In genomic region chr17:49516190-49516589, GRCh38 we compare ENCODE assay signal across 1 cellular context.
TF ChIP-seq lines count a peak whose summit lies in the region.

No MANE protein-coding gene starts in this region.

TF ChIP-seq in GM23338, 12 proteins besides CTCF, POLR2A, EP300 and RAD21:
- TF ChIP-seq, protein P1, sequence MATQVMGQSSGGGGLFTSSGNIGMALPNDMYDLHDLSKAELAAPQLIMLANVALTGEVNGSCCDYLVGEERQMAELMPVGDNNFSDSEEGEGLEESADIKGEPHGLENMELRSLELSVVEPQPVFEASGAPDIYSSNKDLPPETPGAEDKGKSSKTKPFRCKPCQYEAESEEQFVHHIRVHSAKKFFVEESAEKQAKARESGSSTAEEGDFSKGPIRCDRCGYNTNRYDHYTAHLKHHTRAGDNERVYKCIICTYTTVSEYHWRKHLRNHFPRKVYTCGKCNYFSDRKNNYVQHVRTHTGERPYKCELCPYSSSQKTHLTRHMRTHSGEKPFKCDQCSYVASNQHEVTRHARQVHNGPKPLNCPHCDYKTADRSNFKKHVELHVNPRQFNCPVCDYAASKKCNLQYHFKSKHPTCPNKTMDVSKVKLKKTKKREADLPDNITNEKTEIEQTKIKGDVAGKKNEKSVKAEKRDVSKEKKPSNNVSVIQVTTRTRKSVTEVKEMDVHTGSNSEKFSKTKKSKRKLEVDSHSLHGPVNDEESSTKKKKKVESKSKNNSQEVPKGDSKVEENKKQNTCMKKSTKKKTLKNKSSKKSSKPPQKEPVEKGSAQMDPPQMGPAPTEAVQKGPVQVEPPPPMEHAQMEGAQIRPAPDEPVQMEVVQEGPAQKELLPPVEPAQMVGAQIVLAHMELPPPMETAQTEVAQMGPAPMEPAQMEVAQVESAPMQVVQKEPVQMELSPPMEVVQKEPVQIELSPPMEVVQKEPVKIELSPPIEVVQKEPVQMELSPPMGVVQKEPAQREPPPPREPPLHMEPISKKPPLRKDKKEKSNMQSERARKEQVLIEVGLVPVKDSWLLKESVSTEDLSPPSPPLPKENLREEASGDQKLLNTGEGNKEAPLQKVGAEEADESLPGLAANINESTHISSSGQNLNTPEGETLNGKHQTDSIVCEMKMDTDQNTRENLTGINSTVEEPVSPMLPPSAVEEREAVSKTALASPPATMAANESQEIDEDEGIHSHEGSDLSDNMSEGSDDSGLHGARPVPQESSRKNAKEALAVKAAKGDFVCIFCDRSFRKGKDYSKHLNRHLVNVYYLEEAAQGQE (IDR thresholded peaks at IDR 0.05; ENCODE audit: unreplicated experiment), result no peak
- TF ChIP-seq NANOG (IDR thresholded peaks at IDR 0.05; ENCODE audit: borderline replicate concordance) (no peak), EZH2 (IDR thresholded peaks at IDR 0.05; ENCODE audit: low read depth, unreplicated experiment) (no peak), EZH2phosphoT487 (IDR thresholded peaks at IDR 0.05; ENCODE audit: unreplicated experiment) (no peak)
- TF ChIP-seq, protein P2, sequence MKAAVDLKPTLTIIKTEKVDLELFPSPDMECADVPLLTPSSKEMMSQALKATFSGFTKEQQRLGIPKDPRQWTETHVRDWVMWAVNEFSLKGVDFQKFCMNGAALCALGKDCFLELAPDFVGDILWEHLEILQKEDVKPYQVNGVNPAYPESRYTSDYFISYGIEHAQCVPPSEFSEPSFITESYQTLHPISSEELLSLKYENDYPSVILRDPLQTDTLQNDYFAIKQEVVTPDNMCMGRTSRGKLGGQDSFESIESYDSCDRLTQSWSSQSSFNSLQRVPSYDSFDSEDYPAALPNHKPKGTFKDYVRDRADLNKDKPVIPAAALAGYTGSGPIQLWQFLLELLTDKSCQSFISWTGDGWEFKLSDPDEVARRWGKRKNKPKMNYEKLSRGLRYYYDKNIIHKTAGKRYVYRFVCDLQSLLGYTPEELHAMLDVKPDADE (IDR thresholded peaks at IDR 0.05), result no peak
- TF ChIP-seq, protein P3, sequence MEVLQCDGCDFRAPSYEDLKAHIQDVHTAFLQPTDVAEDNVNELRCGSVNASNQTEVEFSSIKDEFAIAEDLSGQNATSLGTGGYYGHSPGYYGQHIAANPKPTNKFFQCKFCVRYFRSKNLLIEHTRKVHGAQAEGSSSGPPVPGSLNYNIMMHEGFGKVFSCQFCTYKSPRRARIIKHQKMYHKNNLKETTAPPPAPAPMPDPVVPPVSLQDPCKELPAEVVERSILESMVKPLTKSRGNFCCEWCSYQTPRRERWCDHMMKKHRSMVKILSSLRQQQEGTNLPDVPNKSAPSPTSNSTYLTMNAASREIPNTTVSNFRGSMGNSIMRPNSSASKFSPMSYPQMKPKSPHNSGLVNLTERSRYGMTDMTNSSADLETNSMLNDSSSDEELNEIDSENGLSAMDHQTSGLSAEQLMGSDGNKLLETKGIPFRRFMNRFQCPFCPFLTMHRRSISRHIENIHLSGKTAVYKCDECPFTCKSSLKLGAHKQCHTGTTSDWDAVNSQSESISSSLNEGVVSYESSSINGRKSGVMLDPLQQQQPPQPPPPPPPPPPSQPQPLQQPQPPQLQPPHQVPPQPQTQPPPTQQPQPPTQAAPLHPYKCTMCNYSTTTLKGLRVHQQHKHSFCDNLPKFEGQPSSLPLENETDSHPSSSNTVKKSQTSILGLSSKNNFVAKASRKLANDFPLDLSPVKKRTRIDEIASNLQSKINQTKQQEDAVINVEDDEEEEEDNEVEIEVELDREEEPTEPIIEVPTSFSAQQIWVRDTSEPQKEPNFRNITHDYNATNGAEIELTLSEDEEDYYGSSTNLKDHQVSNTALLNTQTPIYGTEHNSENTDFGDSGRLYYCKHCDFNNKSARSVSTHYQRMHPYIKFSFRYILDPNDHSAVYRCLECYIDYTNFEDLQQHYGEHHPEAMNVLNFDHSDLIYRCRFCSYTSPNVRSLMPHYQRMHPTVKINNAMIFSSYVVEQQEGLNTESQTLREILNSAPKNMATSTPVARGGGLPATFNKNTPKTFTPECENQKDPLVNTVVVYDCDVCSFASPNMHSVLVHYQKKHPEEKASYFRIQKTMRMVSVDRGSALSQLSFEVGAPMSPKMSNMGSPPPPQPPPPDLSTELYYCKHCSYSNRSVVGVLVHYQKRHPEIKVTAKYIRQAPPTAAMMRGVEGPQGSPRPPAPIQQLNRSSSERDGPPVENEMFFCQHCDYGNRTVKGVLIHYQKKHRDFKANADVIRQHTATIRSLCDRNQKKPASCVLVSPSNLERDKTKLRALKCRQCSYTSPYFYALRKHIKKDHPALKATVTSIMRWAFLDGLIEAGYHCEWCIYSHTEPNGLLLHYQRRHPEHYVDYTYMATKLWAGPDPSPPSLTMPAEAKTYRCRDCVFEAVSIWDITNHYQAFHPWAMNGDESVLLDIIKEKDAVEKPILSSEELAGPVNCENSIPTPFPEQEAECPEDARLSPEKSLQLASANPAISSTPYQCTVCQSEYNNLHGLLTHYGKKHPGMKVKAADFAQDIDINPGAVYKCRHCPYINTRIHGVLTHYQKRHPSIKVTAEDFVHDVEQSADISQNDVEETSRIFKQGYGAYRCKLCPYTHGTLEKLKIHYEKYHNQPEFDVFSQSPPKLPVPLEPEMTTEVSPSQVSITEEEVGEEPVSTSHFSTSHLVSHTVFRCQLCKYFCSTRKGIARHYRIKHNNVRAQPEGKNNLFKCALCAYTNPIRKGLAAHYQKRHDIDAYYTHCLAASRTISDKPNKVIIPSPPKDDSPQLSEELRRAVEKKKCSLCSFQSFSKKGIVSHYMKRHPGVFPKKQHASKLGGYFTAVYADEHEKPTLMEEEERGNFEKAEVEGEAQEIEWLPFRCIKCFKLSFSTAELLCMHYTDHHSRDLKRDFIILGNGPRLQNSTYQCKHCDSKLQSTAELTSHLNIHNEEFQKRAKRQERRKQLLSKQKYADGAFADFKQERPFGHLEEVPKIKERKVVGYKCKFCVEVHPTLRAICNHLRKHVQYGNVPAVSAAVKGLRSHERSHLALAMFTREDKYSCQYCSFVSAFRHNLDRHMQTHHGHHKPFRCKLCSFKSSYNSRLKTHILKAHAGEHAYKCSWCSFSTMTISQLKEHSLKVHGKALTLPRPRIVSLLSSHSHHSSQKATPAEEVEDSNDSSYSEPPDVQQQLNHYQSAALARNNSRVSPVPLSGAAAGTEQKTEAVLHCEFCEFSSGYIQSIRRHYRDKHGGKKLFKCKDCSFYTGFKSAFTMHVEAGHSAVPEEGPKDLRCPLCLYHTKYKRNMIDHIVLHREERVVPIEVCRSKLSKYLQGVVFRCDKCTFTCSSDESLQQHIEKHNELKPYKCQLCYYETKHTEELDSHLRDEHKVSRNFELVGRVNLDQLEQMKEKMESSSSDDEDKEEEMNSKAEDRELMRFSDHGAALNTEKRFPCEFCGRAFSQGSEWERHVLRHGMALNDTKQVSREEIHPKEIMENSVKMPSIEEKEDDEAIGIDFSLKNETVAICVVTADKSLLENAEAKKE (CRISPR knock-in tag; IDR thresholded peaks at IDR 0.05), result no peak
